ENCODE assay signal across 7 cellular contexts in genomic region chr12:46933947-46934346, GRCh38.
DNase-seq lines count a peak whose midpoint lies in the region; ATAC-seq, FAIRE-seq and TF ChIP-seq lines count a peak whose summit lies in the region.

No MANE protein-coding gene starts in this region.

- no peak for TF ChIP-seq POLR2A in GM12878 (IDR thresholded peaks at IDR 0.05; ENCODE audit: low read depth, low read length)

- peak; percentile 70 for ATAC-seq in GM12878

- TF ChIP-seq CTCF in GM12878 (IDR thresholded peaks at IDR 0.05 in 2 of 3, conservative IDR thresholded peaks at IDR 0.05 in 1 of 3; ENCODE audit: control insufficient read depth in 2 of 3, extremely low read depth in 1 of 3, insufficient read depth in 1 of 3, low read depth in 3 of 3, low read length in 3 of 3), result peak; percentile 23 to 56 (median 51); a peak in 5 of 6 replicates

- H3K9ac ChIP-seq in GM12878 (ENCODE audit: control insufficient read depth, insufficient read depth, low read length), result no peak overlapping the region

- in situ Hi-C loops in G401 (cut with HindIII; ENCODE audit: low sequenced_read_pairs) (no loop called here), GM12878 (cut with MboI) (no loop called here)

- DNase-seq in G401 (ENCODE audit: low spot score) (peak; percentile 25), LoVo (ENCODE audit: low spot score) (peak; percentile 46), GM12878 (ENCODE audit: low read depth, low spot score) (no peak), GDM1 (lab: John Stamatoyannopoulos, UW) (no peak), T1000 (lab: John Stamatoyannopoulos, UW) (no peak)
- no peak for DNase-seq in activated CD4-positive, alpha-beta T cell treated with anti-CD3 and anti-CD28 coated beads for 1 hour

- no peaks in the 10 kb centered on the region for H4K20me1 ChIP-seq in GM12878 (ENCODE audit: control insufficient read depth, insufficient read depth)

- H3K4me1 ChIP-seq in GM12878 (ENCODE audit: control insufficient read depth, insufficient read depth, low read length), result no peaks in the 10 kb centered on the region

- no peak for TF ChIP-seq EP300 in GM12878 (IDR thresholded peaks at IDR 0.05; ENCODE audit: borderline replicate concordance in 1 of 2, control insufficient read depth in 1 of 2, low read depth in 2 of 2, low read length in 2 of 2)

- RAD21 ChIA-PET in GM12878 (lab: Charles Lee; ENCODE audit: unreplicated experiment), result interaction anchor here (2.9 kb wide), 1 partner anchor 809 kb away, joined by 15 read pairs; no protein-coding TSS in a partner anchor

- CTCF ChIA-PET in GM12878 (lab: Yijun Ruan, JAX), result interaction anchor here (1.0 to 3.6 kb wide), 4 partner anchors 46 to 809 kb away, joined by 3 to 25 read pairs (median 4); no protein-coding TSS in a partner anchor

- SMC1A ChIA-PET in GM12878 (lab: Charles Lee; ENCODE audit: uncharacterized antibody, unreplicated experiment), result interaction anchor here (0.8 to 4.6 kb wide), 5 partner anchors 11 to 862 kb away, joined by 3 to 16 read pairs (median 5); no protein-coding TSS in a partner anchor

- H3K27ac ChIP-seq in GM12878 (ENCODE audit: control insufficient read depth, insufficient read depth), result no peak overlapping the region

- TF ChIP-seq RAD21 in GM12878 (IDR thresholded peaks at IDR 0.05; ENCODE audit: insufficient read depth, low read depth, low read length), result peak; percentile 84

- H3K27me3 ChIP-seq in GM12878 (replicated peaks in 1 of 2; ENCODE audit: control insufficient read depth in 2 of 2, insufficient read depth in 2 of 2, low read length in 1 of 2), result no peaks in the 10 kb centered on the region

- no peaks in the 10 kb centered on the region for H3K79me2 ChIP-seq in GM12878 (ENCODE audit: control insufficient read depth, insufficient read depth, low read length)

- intact Hi-C loops in GM12878 (cut with micrococcal nuclease; ENCODE audit: unreplicated experiment), result loop anchor here (2.0 to 5.0 kb wide), 4 partner anchors 257 to 862 kb away; no protein-coding TSS in a partner anchor

- no peaks in the 10 kb centered on the region for H3K36me3 ChIP-seq in GM12878 (ENCODE audit: control insufficient read depth in 2 of 2, insufficient read depth in 2 of 2, low read length in 1 of 2)

- no peaks in the 10 kb centered on the region for H3K9me3 ChIP-seq in GM12878 (replicated peaks; ENCODE audit: control insufficient read depth, insufficient read depth, low read length)

- H3K4me2 ChIP-seq in GM12878 (ENCODE audit: control insufficient read depth, insufficient read depth), result no peak overlapping the region

- 0% methylated on average over 1 of the region's 1 CpG for WGBS in GM12878 (ENCODE audit: insufficient coverage, insufficient replicate concordance, low lambda C conversion rate, missing lambda C conversion rate)

- no peak overlapping the region for H3K4me3 ChIP-seq in GM12878

- POLR2A ChIA-PET in GM12878 (lab: Charles Lee), result no interaction called here

- no TSS peak for BruUV-seq in GM12878 (replicated peaks; lab: Mats Ljungman, UMichigan)

- FAIRE-seq in GM12878 (lab: Jason Lieb, UNC) (no peak), islet of Langerhans (lab: Jason Lieb, UNC) (peak; percentile 96)

- H2AFZ ChIP-seq in GM12878 (ENCODE audit: control insufficient read depth, low read depth, low read length), result no peak overlapping the region

TF ChIP-seq in GM12878, 131 proteins besides CTCF, POLR2A, EP300 and RAD21:
- TF ChIP-seq SMC3 (IDR thresholded peaks at IDR 0.05; ENCODE audit: borderline replicate concordance, low read length), result peak; percentile 61; the same call in 1 of the 2 replicates
- no peak for TF ChIP-seq CHD2 (IDR thresholded peaks at IDR 0.05; ENCODE audit: borderline replicate concordance, low read depth, low read length)

Comparison
In these comparisons a context has a peak if more than half of its experiments do, and no peak if none do; other contexts are left out.
1. DNase-seq: peak in G401 (single experiment) and LoVo (single experiment); none in GM12878 (single experiment), GDM1 (single experiment), T1000 (single experiment) and activated CD4-positive, alpha-beta T cell treated with anti-CD3 and anti-CD28 coated beads for 1 hour (single experiment).